1 cellular context compared by ENCODE assay signal in genomic region chr7:106071999-106072714, GRCh38.
TF ChIP-seq lines count a peak whose summit lies in the region.

No MANE protein-coding gene starts in this region.

TF ChIP-seq in HepG2, 621 proteins besides CTCF, POLR2A, EP300 and RAD21 (continued from another document and continues in another):
- no peak for TF ChIP-seq ZFP91 (CRISPR knock-in tag; IDR thresholded peaks at IDR 0.05; ENCODE audit: borderline replicate concordance)
- TF ChIP-seq ZNF160 (CRISPR knock-in tag; IDR thresholded peaks at IDR 0.05), result no peak
- no peak for TF ChIP-seq CSRNP1 (CRISPR knock-in tag; IDR thresholded peaks at IDR 0.05)
- no peak for TF ChIP-seq ZBTB2 (CRISPR knock-in tag; IDR thresholded peaks at IDR 0.05; ENCODE audit: low read depth)
- TF ChIP-seq PAXIP1 (CRISPR knock-in tag; conservative IDR thresholded peaks at IDR 0.05), result peak; percentile 83
- no peak for TF ChIP-seq DNMT1 (CRISPR knock-in tag; IDR thresholded peaks at IDR 0.05)
- 0 out of 2 replicates have a peak, but pooled peaks have one; percentile 54 for TF ChIP-seq BRCA1 (CRISPR knock-in tag; IDR thresholded peaks at IDR 0.05)
- TF ChIP-seq HOXA5 (CRISPR knock-in tag; IDR thresholded peaks at IDR 0.05), result peak; percentile 96
- TF ChIP-seq CSRNP2 (CRISPR knock-in tag; conservative IDR thresholded peaks at IDR 0.05; ENCODE audit: low read depth), result no peak
- TF ChIP-seq SKIL (CRISPR knock-in tag; IDR thresholded peaks at IDR 0.05; ENCODE audit: borderline replicate concordance), result no peak
- 0 out of 2 replicates have a peak, but pooled peaks have one; percentile 25 for TF ChIP-seq ZFP1 (CRISPR knock-in tag; IDR thresholded peaks at IDR 0.05)
- no peak for TF ChIP-seq AKNA (CRISPR knock-in tag; IDR thresholded peaks at IDR 0.05; ENCODE audit: borderline replicate concordance)
- TF ChIP-seq SAFB2 (CRISPR knock-in tag; IDR thresholded peaks at IDR 0.05; ENCODE audit: borderline replicate concordance, low read depth), result no peak
- no peak for TF ChIP-seq MTF1 (CRISPR knock-in tag; IDR thresholded peaks at IDR 0.05)
- peak; percentile 40; the same call in 1 of the 2 replicates for TF ChIP-seq ZFY (CRISPR knock-in tag; IDR thresholded peaks at IDR 0.05)
- TF ChIP-seq MEIS1 (CRISPR knock-in tag; IDR thresholded peaks at IDR 0.05; ENCODE audit: borderline replicate concordance), result peak; percentile 94; the same call in 1 of the 2 replicates
- no peak for TF ChIP-seq HNF4G (IDR thresholded peaks at IDR 0.05; ENCODE audit: borderline replicate concordance, low read depth, low read length)
- TF ChIP-seq HNF4G (CRISPR knock-in tag; IDR thresholded peaks at IDR 0.05; ENCODE audit: borderline replicate concordance, low read depth), result no peak
- peak; percentile 43; the same call in 1 of the 2 replicates for TF ChIP-seq TBX3 (IDR thresholded peaks at IDR 0.05; ENCODE audit: borderline replicate concordance)
- no peak for TF ChIP-seq ZNF597 (CRISPR knock-in tag; IDR thresholded peaks at IDR 0.05)
- TF ChIP-seq CEBPG (CRISPR knock-in tag; IDR thresholded peaks at IDR 0.05), result 0 out of 2 replicates have a peak, but pooled peaks have one; percentile 3
- no peak for TF ChIP-seq ZNF468 (CRISPR knock-in tag; IDR thresholded peaks at IDR 0.05)
- TF ChIP-seq ZNF790 (CRISPR knock-in tag; IDR thresholded peaks at IDR 0.05; ENCODE audit: borderline replicate concordance), result no peak
- peak; percentile 64 for TF ChIP-seq FOXP4 (CRISPR knock-in tag; IDR thresholded peaks at IDR 0.05)
- TF ChIP-seq ARID5B (CRISPR knock-in tag; IDR thresholded peaks at IDR 0.05), result peak; percentile 80
- no peak for TF ChIP-seq HNRNPLL (IDR thresholded peaks at IDR 0.05; ENCODE audit: low read depth, low read length, poor library complexity, severe bottlenecking)
- TF ChIP-seq NKX3-1 (CRISPR knock-in tag; IDR thresholded peaks at IDR 0.05), result no peak
- no peak for TF ChIP-seq ATRX (CRISPR knock-in tag; IDR thresholded peaks at IDR 0.05; ENCODE audit: borderline replicate concordance)
